In the genomic region with DNA sequence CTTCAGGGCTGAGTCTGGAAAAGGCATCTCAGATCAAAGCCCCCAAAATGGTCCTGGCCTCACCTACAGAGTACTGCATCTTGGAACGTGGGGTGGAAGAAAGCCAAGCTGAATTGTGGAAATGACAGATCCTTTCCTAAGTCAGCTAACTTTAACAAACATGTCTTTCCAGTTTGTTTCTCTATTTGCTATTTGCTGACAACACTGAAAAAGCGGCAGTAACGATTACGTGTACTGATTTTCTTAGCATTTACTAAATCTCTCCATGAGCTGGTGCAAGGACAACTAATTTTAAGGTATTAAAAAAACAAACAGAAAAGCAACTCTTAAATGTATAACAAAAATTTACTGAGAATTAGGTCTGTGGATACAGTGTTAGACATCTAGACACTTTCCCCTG, we compare ENCODE assay signal across 8 cellular contexts. TPM values are rescaled to one million over a fixed set of nuclear protein-coding genes. Genes with fewer than 3 reads are reported as not detected.
DNase-seq lines count a peak whose midpoint lies in the region; ATAC-seq lines count a peak whose summit lies in the region.

No MANE protein-coding gene starts in this region.

- H3K4me3 ChIP-seq in SJSA1 (peak overlapping the region; percentile 51; the same call in 1 of the 2 replicates), rectal smooth muscle tissue (ENCODE audit: low read length) (peak overlapping the region; percentile 73)

- H3K4me1 ChIP-seq in SJSA1 (replicated peaks): peaks cover 10% of the 10 kb centered on the region
- H3K4me1 ChIP-seq in rectal smooth muscle tissue (ENCODE audit: control insufficient read depth, insufficient read depth, low read length): peaks cover 6% of the 10 kb centered on the region

- H3K9me3 ChIP-seq in SJSA1 (replicated peaks): no peaks in the 10 kb centered on the region

- no peak for ATAC-seq in HG03354 (IDR thresholded peaks at IDR 0.05; ENCODE audit: poor library complexity, severe bottlenecking, unreplicated experiment)
- ATAC-seq in HG02623 (IDR thresholded peaks at IDR 0.05; ENCODE audit: unreplicated experiment): no peak
- no peak for ATAC-seq in GM19452 (IDR thresholded peaks at IDR 0.05; ENCODE audit: unreplicated experiment)

- H3K27me3 ChIP-seq in SJSA1 (replicated peaks) (no peaks in the 10 kb centered on the region), rectal smooth muscle tissue (ENCODE audit: control insufficient read depth, insufficient read depth, low read length) (no peaks in the 10 kb centered on the region)

- in situ Hi-C loops in G401 (cut with HindIII; ENCODE audit: low sequenced_read_pairs): no loop called here

- no peaks in the 10 kb centered on the region for H3K36me3 ChIP-seq in SJSA1
- no peaks in the 10 kb centered on the region for H3K36me3 ChIP-seq in rectal smooth muscle tissue (ENCODE audit: control insufficient read depth, insufficient read depth, low read length)

- DNase-seq in G401 (ENCODE audit: low spot score) (peak; percentile 16), SJSA1 (ENCODE audit: low read depth in 1 of 2, low spot score in 2 of 2) (no peak), fibroblast of peridontal ligament (ENCODE audit: extremely low read depth) (peak; percentile 18), kidney glomerular epithelial cell (lab: John Stamatoyannopoulos, UW) (no peak)

- H3K27ac ChIP-seq in SJSA1: no peak overlapping the region
- H3K27ac ChIP-seq in rectal smooth muscle tissue (ENCODE audit: low read depth, low read length): peak overlapping the region; percentile 79

- H3K9ac ChIP-seq in rectal smooth muscle tissue (ENCODE audit: low read length): no peak overlapping the region

RNA-seq across cellular contexts. Expression of a gene that starts 1.1 kb away (rescaled TPM):
- total RNA-seq in G401 (2014; rRNA removed; shearing (Covaris generic)): 8.4 and 16.2 TPM in 2 replicates
- 14.5 and 16.0 TPM in 2 replicates for total RNA-seq in SJSA1 (2014; rRNA removed; shearing (Covaris generic))

RNA-seq across cellular contexts. Expression of a gene that starts 24.9 kb away (rescaled TPM):
- 7.8 and 14.3 TPM in 2 replicates for total RNA-seq in G401 (2014; rRNA removed; shearing (Covaris generic))
- total RNA-seq in SJSA1 (2014; rRNA removed; shearing (Covaris generic)): 5.3 and 10.1 TPM in 2 replicates

Comparison
In these comparisons a context has a peak if more than half of its experiments do, and no peak if none do; other contexts are left out.
1. DNase-seq: peak in G401 (single experiment) and fibroblast of peridontal ligament (single experiment); none in SJSA1 (0 of 2) and kidney glomerular epithelial cell (single experiment).